ENCODE assay signal across 12 cellular contexts in the genomic region with DNA sequence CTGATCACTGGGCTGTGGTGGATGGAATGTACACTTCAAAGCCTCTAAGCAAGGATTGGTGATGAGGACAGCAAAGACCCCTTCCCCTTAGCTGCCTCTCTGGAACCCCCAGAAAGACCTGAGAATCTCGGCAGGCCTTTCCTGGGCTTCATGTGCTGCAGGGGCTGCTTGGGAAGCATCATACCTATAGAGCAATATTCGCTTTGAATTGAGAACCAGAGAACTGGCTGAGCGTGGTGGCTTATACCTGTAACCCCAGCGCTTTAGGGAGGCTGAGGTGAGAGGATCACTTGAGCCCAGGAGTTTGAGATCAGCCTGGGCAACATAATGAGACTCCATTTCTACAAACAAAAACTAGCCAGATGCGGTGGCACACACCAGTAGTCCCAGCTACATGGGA.
"Had no signal": no experiment of that assay in that cellular context is flagged by ENCODE, and none has a peak within 500 bp of the region (broad histone marks: within the 10 kb centered on the region; RNA-seq: fewer than 3 reads in every experiment).

No MANE protein-coding gene starts in this region.

- DNase-seq: activated CD4-positive, alpha-beta T cell treated with anti-CD3 and anti-CD28 coated beads for 1 hour; activated T-cell treated with anti-CD3 and anti-CD28 coated beads, Interleukin-2, amount 50 U/mL, for 4 hours; foreskin melanocyte; left colon; mammary epithelial cell; ovary; stimulated activated CD4-positive, alpha-beta T cell treated with anti-CD3 and anti-CD28 coated beads, Interleukin-15, amount 100 ng/mL, for 24 hours; stimulated activated CD4-positive, alpha-beta T cell treated with anti-CD3 and anti-CD28 coated beads, Interleukin-4, amount 100 ng/mL, for 24 hours; T1000; uterus had no signal

- ATAC-seq: activated T-cell treated with anti-CD3 and anti-CD28 coated beads, Interleukin-2, amount 50 U/mL, for 4 hours; left colon; natural killer cell treated with Interleukin-12 subunit alpha and Interleukin-12 subunit beta and Interleukin-15 and Interleukin-18, amount 100 ng/mL, for 72 hours had no signal

- H3K27me3 ChIP-seq: ascending aorta, ovary, uterus had no signal

- H3K36me3 ChIP-seq: ovary, uterus had no signal

- H3K9me3 ChIP-seq: ovary had no signal

- H3K27ac ChIP-seq: ovary, uterus had no signal

- H3K4me3 ChIP-seq: ascending aorta, ovary, uterus had no signal

- H3K4me3 Mint-ChIP-seq: activated T-cell treated with anti-CD3 and anti-CD28 coated beads, Interleukin-2, amount 50 U/mL, for 4 hours; natural killer cell treated with Interleukin-12 subunit alpha and Interleukin-12 subunit beta and Interleukin-15 and Interleukin-18, amount 100 ng/mL, for 72 hours had no signal
